Comparison of ENCODE assay signal across 13 cellular contexts in genomic region chr1:192986110-192986747, GRCh38.
DNase-seq lines count a peak whose midpoint lies in the region; ATAC-seq and TF ChIP-seq lines count a peak whose summit lies in the region.
"Had no signal": no experiment of that assay in that cellular context is flagged by ENCODE, and none has a peak within 500 bp of the region (broad histone marks: within the 10 kb centered on the region; RNA-seq: fewer than 3 reads in every experiment).

No MANE protein-coding gene starts in this region.

- no peak overlapping the region for H3K4me3 Mint-ChIP-seq in MCF 10A (ENCODE audit: unreplicated experiment)
- no peak overlapping the region for H3K4me3 Mint-ChIP-seq in neural progenitor cell
- no peak overlapping the region for H3K4me3 Mint-ChIP-seq in immature natural killer cell

- in situ Hi-C loops in mammary epithelial cell (cut with MboI; ENCODE audit: low sequenced_read_pairs in 2 of 2) (no loop called here), transverse colon (cut with MboI; ENCODE audit: low pct_ligation_motif_present in 1 of 4, low pct_unique_long_range_greater_than_20kb in 1 of 4, low sequenced_read_pairs in 3 of 4) (no loop called here)

- CTCF ChIA-PET in mammary epithelial cell (lab: Charles Lee; ENCODE audit: low non-redundant PET): no interaction called here
- CTCF ChIA-PET in MCF 10A (lab: Yijun Ruan, JAX): interaction anchor here (1.0 to 1.8 kb wide), 5 partner anchors 12 to 182 kb away, joined by 3 to 10 read pairs (median 4); no protein-coding TSS in a partner anchor
- CTCF ChIA-PET in SK-N-SH (lab: Yijun Ruan, JAX): no interaction called here

- H3K4me2 ChIP-seq in mammary epithelial cell (ENCODE audit: insufficient read depth, low read depth, low read length): no peak overlapping the region
- H3K4me2 ChIP-seq in neural progenitor cell: no peak overlapping the region
- H3K4me2 ChIP-seq in SK-N-SH: no peak overlapping the region

- TF ChIP-seq POLR2A in transverse colon (IDR thresholded peaks at IDR 0.05): no peak

- WGBS in mammary epithelial cell (ENCODE audit: low coverage, missing lambda C conversion rate): 77% methylated on average over 8 of the region's 8 CpGs
- 71 to 72% methylated on average over 8 of the region's 8 CpGs for WGBS in transverse colon (ENCODE audit: low coverage in 1 of 2), 2 donors
- WGBS in SK-N-SH (ENCODE audit: low lambda C conversion rate): 92% methylated on average over 8 of the region's 8 CpGs

- H3K9me3 Mint-ChIP-seq in MCF 10A (ENCODE audit: unreplicated experiment) (no peaks in the 10 kb centered on the region), neural progenitor cell (no peaks in the 10 kb centered on the region), immature natural killer cell (no peaks in the 10 kb centered on the region)

- no peak overlapping the region for H3K27ac Mint-ChIP-seq in MCF 10A (ENCODE audit: low read depth, unreplicated experiment)
- peak overlapping the region; percentile 4 for H3K27ac Mint-ChIP-seq in neural progenitor cell
- H3K27ac Mint-ChIP-seq in immature natural killer cell: peak overlapping the region in 1 of 6 donors; percentile 2

- no TSS peak for BruUV-seq in mammary epithelial cell (replicated peaks; lab: Mats Ljungman, UMichigan)
- BruUV-seq in MCF 10A (replicated peaks; lab: Mats Ljungman, UMichigan): no TSS peak

- H3K9ac ChIP-seq in mammary epithelial cell (ENCODE audit: insufficient read depth, low read length) (no peak overlapping the region), neural progenitor cell (no peak overlapping the region), SK-N-SH (no peak overlapping the region)

- H3K27me3 Mint-ChIP-seq in MCF 10A (ENCODE audit: insufficient read depth, unreplicated experiment): no peaks in the 10 kb centered on the region
- no peaks in the 10 kb centered on the region for H3K27me3 Mint-ChIP-seq in neural progenitor cell (ENCODE audit: insufficient read depth, low read depth)
- peaks cover 0 to 4% (median 0%) of the 10 kb centered on the region in 3 donors for H3K27me3 Mint-ChIP-seq in immature natural killer cell (ENCODE audit: low read depth in 3 of 3)

- ATAC-seq in HG03280 (IDR thresholded peaks at IDR 0.05; ENCODE audit: unreplicated experiment): no peak
- ATAC-seq: lower lobe of right lung, right cardiac atrium had no signal

- dilution Hi-C loops in mammary epithelial cell (cut with HindIII; ENCODE audit: low sequenced_read_pairs): no loop called here

- no peak for TF ChIP-seq RAD21 in SK-N-SH (IDR thresholded peaks at IDR 0.05; ENCODE audit: low read length)

- TF ChIP-seq CTCF in mammary epithelial cell (conservative IDR thresholded peaks at IDR 0.05 in 1 of 2, IDR thresholded peaks at IDR 0.05 in 1 of 2; ENCODE audit: extremely low read depth in 1 of 2, insufficient read depth in 1 of 2, low read depth in 1 of 2, low read length in 2 of 2) (no peak), MCF 10A (IDR thresholded peaks at IDR 0.05; ENCODE audit: unreplicated experiment) (no peak), neural progenitor cell (IDR thresholded peaks at IDR 0.05) (no peak), transverse colon (IDR thresholded peaks at IDR 0.05) (no peak), SK-N-SH (IDR thresholded peaks at IDR 0.05) (no peak)

- no peaks in the 10 kb centered on the region for H3K79me2 ChIP-seq in mammary epithelial cell (ENCODE audit: insufficient read depth, low read length)
- no peaks in the 10 kb centered on the region for H3K79me2 ChIP-seq in neural progenitor cell (ENCODE audit: low read depth)
- no peaks in the 10 kb centered on the region for H3K79me2 ChIP-seq in SK-N-SH (ENCODE audit: insufficient read depth)

- DNase-seq in mammary epithelial cell (peak; percentile 25), MCF 10A (ENCODE audit: unreplicated experiment) (no peak), amniotic epithelial cell (ENCODE audit: low read depth) (peak; percentile 92), neural progenitor cell (ENCODE audit: low spot score) (no peak), transverse colon (no peak), SK-N-SH (no peak), immature natural killer cell (no peak)
- DNase-seq: AML-193, lower lobe of right lung, right cardiac atrium, SHP77, T1000 had no signal

- intact Hi-C loops in mammary epithelial cell (cut with micrococcal nuclease) (no loop called here), MCF 10A (cut with micrococcal nuclease) (no loop called here), transverse colon (cut with DNase I; ENCODE audit: low total_unique reads) (no loop called here)

- no peak overlapping the region for H3K4me3 ChIP-seq in mammary epithelial cell (replicated peaks in 1 of 3; ENCODE audit: insufficient read depth in 1 of 3, low read depth in 2 of 3, low read length in 3 of 3)
- no peak overlapping the region for H3K4me3 ChIP-seq in neural progenitor cell
- H3K4me3 ChIP-seq in transverse colon: no peak overlapping the region
- H3K4me3 ChIP-seq in SK-N-SH (ENCODE audit: low read depth in 2 of 2, low read length in 1 of 2): no peak overlapping the region
- H3K4me3 ChIP-seq: lower lobe of right lung had no signal

- H3K36me3 Mint-ChIP-seq in MCF 10A (ENCODE audit: insufficient read depth, unreplicated experiment) (no peaks in the 10 kb centered on the region), neural progenitor cell (peaks cover 3% of the 10 kb centered on the region), immature natural killer cell (peaks cover 5 to 21% (median 12%) of the 10 kb centered on the region in 3 donors)

- H3F3A ChIP-seq in neural progenitor cell (ENCODE audit: low read depth) (no peaks in the 10 kb centered on the region), SK-N-SH (replicated peaks; ENCODE audit: insufficient read depth) (no peaks in the 10 kb centered on the region)

- no peak overlapping the region for H3K27ac ChIP-seq in mammary epithelial cell (ENCODE audit: insufficient read depth, low read depth, low read length)
- no peak overlapping the region for H3K27ac ChIP-seq in neural progenitor cell
- H3K27ac ChIP-seq in transverse colon: peak overlapping the region in 3 of 4 donors; percentile 19 to 35 (median 35)
- no peak overlapping the region for H3K27ac ChIP-seq in SK-N-SH (ENCODE audit: low read depth in 2 of 2, low read length in 1 of 2)
- H3K27ac ChIP-seq: lower lobe of right lung had no signal

- peaks cover 12% of the 10 kb centered on the region for H3K4me1 Mint-ChIP-seq in MCF 10A (ENCODE audit: insufficient read depth, unreplicated experiment)
- no peaks in the 10 kb centered on the region for H3K4me1 Mint-ChIP-seq in neural progenitor cell
- no peaks in the 10 kb centered on the region for H3K4me1 Mint-ChIP-seq in immature natural killer cell

- no peaks in the 10 kb centered on the region for H3K9me2 ChIP-seq in SK-N-SH

- POLR2A ChIA-PET in MCF 10A (lab: Yijun Ruan, JAX): interaction anchor here (0.7 to 1.8 kb wide), 4 partner anchors 11 to 179 kb away, joined by 3 to 7 read pairs (median 4); no protein-coding TSS in a partner anchor
- POLR2A ChIA-PET in SK-N-SH (lab: Yijun Ruan, JAX): no interaction called here

- H3K4me1 ChIP-seq in mammary epithelial cell (ENCODE audit: insufficient read depth, low read length): no peaks in the 10 kb centered on the region
- no peaks in the 10 kb centered on the region for H3K4me1 ChIP-seq in neural progenitor cell
- no peaks in the 10 kb centered on the region for H3K4me1 ChIP-seq in transverse colon
- H3K4me1 ChIP-seq in SK-N-SH (ENCODE audit: control insufficient read depth in 1 of 2, insufficient read depth in 2 of 2, low read depth in 1 of 2, low read length in 1 of 2): no peaks in the 10 kb centered on the region
- H3K4me1 ChIP-seq: lower lobe of right lung had no signal

- no peak overlapping the region for H2AFZ ChIP-seq in mammary epithelial cell (ENCODE audit: low read depth, low read length)
- no peak overlapping the region for H2AFZ ChIP-seq in neural progenitor cell (replicated peaks)
- no peak overlapping the region for H2AFZ ChIP-seq in SK-N-SH (ENCODE audit: low read depth)

- H4K20me1 ChIP-seq in mammary epithelial cell (ENCODE audit: insufficient read depth, low read length): no peaks in the 10 kb centered on the region
- H4K20me1 ChIP-seq in neural progenitor cell (ENCODE audit: low read depth): no peaks in the 10 kb centered on the region
- H4K20me1 ChIP-seq in SK-N-SH (ENCODE audit: insufficient read depth): no peaks in the 10 kb centered on the region

- H3K9me3 ChIP-seq in mammary epithelial cell (replicated peaks; ENCODE audit: insufficient read depth, low read length) (no peaks in the 10 kb centered on the region), neural progenitor cell (ENCODE audit: low read depth) (no peaks in the 10 kb centered on the region), transverse colon (no peaks in the 10 kb centered on the region), SK-N-SH (no peaks in the 10 kb centered on the region)
- H3K9me3 ChIP-seq: lower lobe of right lung had no signal

- H3K36me3 ChIP-seq in mammary epithelial cell (ENCODE audit: insufficient read depth, low read length) (no peaks in the 10 kb centered on the region), neural progenitor cell (no peaks in the 10 kb centered on the region), transverse colon (no peaks in the 10 kb centered on the region), SK-N-SH (replicated peaks in 1 of 2; ENCODE audit: control insufficient read depth in 1 of 2, insufficient read depth in 2 of 2, low read length in 1 of 2) (no peaks in the 10 kb centered on the region)
- H3K36me3 ChIP-seq: lower lobe of right lung had no signal

- no peaks in the 10 kb centered on the region for H3K27me3 ChIP-seq in mammary epithelial cell (ENCODE audit: insufficient read depth, low read length)
- H3K27me3 ChIP-seq in neural progenitor cell: no peaks in the 10 kb centered on the region
- H3K27me3 ChIP-seq in transverse colon: no peaks in the 10 kb centered on the region
- no peaks in the 10 kb centered on the region for H3K27me3 ChIP-seq in SK-N-SH (ENCODE audit: insufficient read depth)

- TF ChIP-seq EP300 in transverse colon (IDR thresholded peaks at IDR 0.05; ENCODE audit: low read depth): no peak
- no peak for TF ChIP-seq EP300 in SK-N-SH (IDR thresholded peaks at IDR 0.05; ENCODE audit: borderline replicate concordance in 1 of 2, low read depth in 1 of 2, low read length in 1 of 2)

TF ChIP-seq in SK-N-SH, 30 proteins besides CTCF, POLR2A, EP300 and RAD21:
- TF ChIP-seq EZH2phosphoT487 (IDR thresholded peaks at IDR 0.05; ENCODE audit: borderline replicate concordance, low read depth): no peak

Comparison
In these comparisons a context has a peak if more than half of its experiments do, and no peak if none do; other contexts are left out.
1. DNase-seq: peak in mammary epithelial cell (single experiment) and amniotic epithelial cell (single experiment); none in MCF 10A (single experiment), neural progenitor cell (single experiment), transverse colon (single experiment), SK-N-SH (single experiment) and immature natural killer cell (0 of 3).
2. H3K27ac ChIP-seq: peak in transverse colon (3 of 4); none in mammary epithelial cell (single experiment), neural progenitor cell (single experiment) and SK-N-SH (0 of 2).